1 cellular context compared by ENCODE assay signal in genomic region chr19:1252818-1253513, GRCh38.
TF ChIP-seq lines count a peak whose summit lies in the region.

No MANE protein-coding gene starts in this region.

TF ChIP-seq in K562, 482 proteins besides CTCF, POLR2A, EP300 and RAD21 (continued from another document and continues in another):
- peak; percentile 36; the same call in 1 of the 2 replicates for TF ChIP-seq ZNF395 (CRISPR knock-in tag; IDR thresholded peaks at IDR 0.05)
- TF ChIP-seq ZNF318 (IDR thresholded peaks at IDR 0.05; ENCODE audit: borderline replicate concordance in 1 of 2, low read depth in 1 of 2), result no peak
- TF ChIP-seq CHD1 (IDR thresholded peaks at IDR 0.05; ENCODE audit: low read length), result peak; percentile 24
- peak; percentile 16 for TF ChIP-seq CTCFL (IDR thresholded peaks at IDR 0.05; ENCODE audit: borderline replicate concordance, insufficient read depth, low read depth, low read length, poor library complexity, severe bottlenecking)
- TF ChIP-seq ATF1 (CRISPR knock-in tag; IDR thresholded peaks at IDR 0.05), result no peak
- peak; percentile 48; the same call in 1 of the 2 replicates for TF ChIP-seq ATF1 (tag; IDR thresholded peaks at IDR 0.05)
- TF ChIP-seq DIDO1 (tag; IDR thresholded peaks at IDR 0.05; ENCODE audit: low read depth), result no peak
- no peak for TF ChIP-seq MTF1 (CRISPR knock-in tag; IDR thresholded peaks at IDR 0.05; ENCODE audit: borderline replicate concordance)
- TF ChIP-seq MAZ (CRISPR knock-in tag; conservative IDR thresholded peaks at IDR 0.05 in 1 of 2, IDR thresholded peaks at IDR 0.05 in 1 of 2), result peak; percentile 82 to 85; a peak in 3 of 4 replicates
- peak in 1 of 2 experiments; percentile 69; a peak in 1 of 4 replicates for TF ChIP-seq SRF (CRISPR knock-in tag; IDR thresholded peaks at IDR 0.05)
- peak; percentile 32 for TF ChIP-seq HMGN3 (IDR thresholded peaks at IDR 0.05; ENCODE audit: borderline replicate concordance, extremely low read depth, insufficient read length, low read depth, low read length)
- TF ChIP-seq POLR2AphosphoS2 (IDR thresholded peaks at IDR 0.05; ENCODE audit: low read length), result no peak
- TF ChIP-seq NR2C2 (CRISPR knock-in tag; IDR thresholded peaks at IDR 0.05), result no peak
- peak; percentile 20 for TF ChIP-seq NR2C2 (tag; IDR thresholded peaks at IDR 0.05)
- peak; percentile 92 for TF ChIP-seq JUND (IDR thresholded peaks at IDR 0.05; ENCODE audit: borderline replicate concordance, low read depth, low read length)
- peak; percentile 85; the same call in 1 of the 3 replicates for TF ChIP-seq JUND (tag; IDR thresholded peaks at IDR 0.05; ENCODE audit: borderline replicate concordance, low read depth, low read length)
- no peak for TF ChIP-seq JUNB (CRISPR knock-in tag; conservative IDR thresholded peaks at IDR 0.05)
- TF ChIP-seq ZNF146 (CRISPR knock-in tag; IDR thresholded peaks at IDR 0.05; ENCODE audit: unreplicated experiment), result no peak
- 0 out of 4 replicates have a peak, but pooled peaks of 1 of the 2 experiments have one; percentile 16 for TF ChIP-seq ZMIZ1 (IDR thresholded peaks at IDR 0.05; ENCODE audit: low read depth in 2 of 2, low read length in 2 of 2)
- peak; percentile 38; the same call in 1 of the 2 replicates for TF ChIP-seq CXXC5 (CRISPR knock-in tag; IDR thresholded peaks at IDR 0.05)
- TF ChIP-seq NBN (IDR thresholded peaks at IDR 0.05; ENCODE audit: low read depth), result 0 out of 2 replicates have a peak, but pooled peaks have one; percentile 34
- TF ChIP-seq E2F6 (IDR thresholded peaks at IDR 0.05; ENCODE audit: borderline replicate concordance in 1 of 2, extremely low read depth in 1 of 2, insufficient read depth in 1 of 2, insufficient read length in 1 of 2, low read depth in 1 of 2, low read length in 1 of 2, poor library complexity in 1 of 2, severe bottlenecking in 1 of 2), result peak in 1 of 2 experiments; percentile 12
- TF ChIP-seq VEZF1 (CRISPR knock-in tag; IDR thresholded peaks at IDR 0.05), result peak; percentile 95
- TF ChIP-seq SP2 (IDR thresholded peaks at IDR 0.05; ENCODE audit: extremely low read depth, low read depth, low read length, poor library complexity, severe bottlenecking), result no peak
- TF ChIP-seq NFE2 (IDR thresholded peaks at IDR 0.05; ENCODE audit: low read depth), result peak; percentile 36
- TF ChIP-seq ZNF263 (CRISPR knock-in tag; IDR thresholded peaks at IDR 0.05; ENCODE audit: borderline replicate concordance), result peak; percentile 39; the same call in 1 of the 2 replicates
- peak; percentile 82; the same call in 1 of the 2 replicates for TF ChIP-seq ZNF584 (CRISPR knock-in tag; IDR thresholded peaks at IDR 0.05; ENCODE audit: low read depth)
- no peak for TF ChIP-seq ZNF780A (CRISPR knock-in tag; IDR thresholded peaks at IDR 0.05)
- 0 out of 2 replicates have a peak, but pooled peaks have one; percentile 12 for TF ChIP-seq ZNF12 (CRISPR knock-in tag; IDR thresholded peaks at IDR 0.05)
- peak; percentile 80 for TF ChIP-seq SMARCA4 (IDR thresholded peaks at IDR 0.05)
- TF ChIP-seq SOX6 (IDR thresholded peaks at IDR 0.05), result 0 out of 2 replicates have a peak, but pooled peaks have one; percentile 27
- peak; percentile 85 for TF ChIP-seq ARID1B (IDR thresholded peaks at IDR 0.05)
- TF ChIP-seq HNRNPK (IDR thresholded peaks at IDR 0.05; ENCODE audit: low read depth, low read length, poor library complexity, severe bottlenecking), result no peak
- TF ChIP-seq ZNF592 (IDR thresholded peaks at IDR 0.05), result 0 out of 2 replicates have a peak, but pooled peaks have one; percentile 56
- no peak for TF ChIP-seq SNRNP70 (optimal IDR thresholded peaks at IDR 0.05; ENCODE audit: low read depth, low read length)
